ENCODE assay signal across 5 cellular contexts in genomic region chr21:40136571-40136970, GRCh38.
"Had no signal": no experiment of that assay in that cellular context is flagged by ENCODE, and none has a peak within 500 bp of the region (broad histone marks: within the 10 kb centered on the region; RNA-seq: fewer than 3 reads in every experiment).

No MANE protein-coding gene starts in this region.

- H3K27ac ChIP-seq: HL-60 had no signal

- H3K4me3 ChIP-seq: K562 had no signal

- DNase-seq: IMR-90, KBM-7, KG1 had no signal
